ENCODE assay signal across 8 cellular contexts in the genomic region with DNA sequence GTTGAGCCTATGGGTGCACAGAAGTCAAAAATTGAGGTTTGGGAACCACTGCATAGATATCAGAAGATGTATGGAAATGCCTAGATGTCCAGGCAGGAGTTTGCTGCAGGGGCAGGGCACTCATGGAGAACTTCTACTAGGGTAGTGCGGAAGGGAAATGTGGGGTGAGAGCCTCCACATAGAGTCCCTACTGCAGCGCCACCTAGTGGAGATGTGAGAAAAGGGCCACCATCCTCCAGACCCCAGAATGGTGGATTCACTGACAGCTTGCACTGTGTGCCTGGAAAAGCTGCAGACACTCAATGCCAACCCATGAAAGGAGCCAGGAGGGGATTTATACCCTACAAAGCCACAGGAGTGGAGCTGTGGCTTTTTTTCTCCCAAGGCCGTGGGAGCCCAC.
DNase-seq lines count a peak whose midpoint lies in the region; ATAC-seq, FAIRE-seq and TF ChIP-seq lines count a peak whose summit lies in the region.
"Not testable (repeated sequence)": the region's sequence is repeated elsewhere in the genome, so short reads cannot be mapped to it uniquely, and the experiment has no call there.

No MANE protein-coding gene starts in this region.

- not testable (repeated sequence) for H3K27me3 Mint-ChIP-seq in GM23338 (ENCODE audit: insufficient read depth, low read depth, poor library complexity); activated CD8-positive, alpha-beta T cell treated with anti-CD3 and anti-CD28 coated beads for 36 hours

- TF ChIP-seq EP300 in H1 (IDR thresholded peaks at IDR 0.05; ENCODE audit: borderline replicate concordance in 1 of 2, low read depth in 2 of 2, low read length in 2 of 2) = not testable (repeated sequence)

- H3K14ac ChIP-seq in H1 (ENCODE audit: insufficient read length) = not testable (repeated sequence)

- DNase-seq in EL (peak; percentile 1), GM23338 (ENCODE audit: low spot score) (peak; percentile 56), SJCRH30 (peak; percentile 9 to 22), H1 (ENCODE audit: low read depth in 1 of 2, low spot score in 2 of 2) (peak in 1 of 2 experiments; percentile 79), mesendoderm (peak; percentile 26)
- not testable (repeated sequence) for DNase-seq in MM.1S
- DNase-seq in activated CD8-positive, alpha-beta T cell treated with anti-CD3 and anti-CD28 coated beads for 36 hours = peak; percentile 14

- not testable (repeated sequence) for H2AK5ac ChIP-seq in H1 (ENCODE audit: low read depth, low read length); mesendoderm (ENCODE audit: low read length)

- POLR2A ChIA-PET in activated CD8-positive, alpha-beta T cell treated with anti-CD3 and anti-CD28 coated beads for 36 hours (lab: Charles Lee); H1 (lab: Charles Lee; ENCODE audit: partially characterized antibody): not testable (repeated sequence)

- not testable (repeated sequence) for H4K20me1 ChIP-seq in GM23338 (replicated peaks; ENCODE audit: insufficient read depth); MM.1S (ENCODE audit: insufficient read depth, low read length); H1 (replicated peaks in 1 of 2; ENCODE audit: control insufficient read depth in 1 of 2, insufficient read depth in 2 of 2, low read length in 2 of 2)

- H3K4me3 Mint-ChIP-seq in GM23338; activated CD8-positive, alpha-beta T cell treated with anti-CD3 and anti-CD28 coated beads for 36 hours: not testable (repeated sequence)

- H3K36me3 Mint-ChIP-seq in GM23338 (ENCODE audit: low read depth) = peaks cover 43% of the 10 kb centered on the region
- not testable (repeated sequence) for H3K36me3 Mint-ChIP-seq in activated CD8-positive, alpha-beta T cell treated with anti-CD3 and anti-CD28 coated beads for 36 hours (ENCODE audit: low read depth)

- not testable (repeated sequence) for H3K4me1 ChIP-seq in GM23338 (ENCODE audit: insufficient read depth); MM.1S (ENCODE audit: low read length); SJCRH30; H1 (replicated peaks in 1 of 4; ENCODE audit: control insufficient read depth in 3 of 4, insufficient read depth in 4 of 4, low read length in 3 of 4); mesendoderm (ENCODE audit: control insufficient read depth, low read depth, low read length)

- not testable (repeated sequence) for H3F3A ChIP-seq in GM23338 (replicated peaks; ENCODE audit: low read depth); MM.1S (ENCODE audit: insufficient read depth, low read length)

- H3K27me3 ChIP-seq in GM23338 (ENCODE audit: insufficient read depth); MM.1S (replicated peaks; ENCODE audit: insufficient read depth, low read length); SJCRH30; H1 (replicated peaks in 1 of 4; ENCODE audit: control insufficient read depth in 3 of 4, extremely low read depth in 1 of 4, insufficient read depth in 3 of 4, low read length in 3 of 4); mesendoderm (ENCODE audit: insufficient read depth, low read length, poor library complexity): not testable (repeated sequence)

- not testable (repeated sequence) for H4K8ac ChIP-seq in H1 (ENCODE audit: extremely low read depth, insufficient read depth, low read length); mesendoderm (ENCODE audit: low read depth, low read length)

- not testable (repeated sequence) for H3K36me3 ChIP-seq in GM23338 (ENCODE audit: insufficient read depth); MM.1S (replicated peaks; ENCODE audit: insufficient read depth, low read length); SJCRH30; H1 (ENCODE audit: control insufficient read depth in 2 of 4, insufficient read depth in 4 of 4, low read length in 3 of 4); mesendoderm (ENCODE audit: control insufficient read depth, insufficient read depth, low read length)

- not testable (repeated sequence) for H3K4me1 Mint-ChIP-seq in GM23338; activated CD8-positive, alpha-beta T cell treated with anti-CD3 and anti-CD28 coated beads for 36 hours (ENCODE audit: low read depth)

- WGBS in H1 (ENCODE audit: extremely low coverage in 1 of 2, insufficient coverage in 1 of 2, insufficient read length in 1 of 2, insufficient replicate concordance in 2 of 2, low coverage in 1 of 2, low lambda C conversion rate in 2 of 2, missing lambda C conversion rate in 1 of 2), 2 experiments = 32% methylated on average over 3 of the region's 3 CpGs; no CpG with 5 or more reads in 1 of the 2 experiments
- no CpG with 5 or more reads among the region's 3 CpGs for WGBS in mesendoderm (ENCODE audit: extremely low coverage, insufficient coverage, low lambda C conversion rate)

- not testable (repeated sequence) for H3K4ac ChIP-seq in H1 (replicated peaks; ENCODE audit: insufficient read length, low read depth, low read length); mesendoderm (ENCODE audit: low read depth, low read length)

- CTCF ChIA-PET in activated CD8-positive, alpha-beta T cell treated with anti-CD3 and anti-CD28 coated beads for 36 hours (lab: Charles Lee) = not testable (repeated sequence)
- CTCF ChIA-PET in H1 (lab: Charles Lee; ENCODE audit: partially characterized antibody) = interaction anchor here (1.0 to 1.3 kb wide), 4 partner anchors 10 to 45 kb away, joined by 4 to 6 read pairs (median 5); no protein-coding TSS in a partner anchor

- not testable (repeated sequence) for H3K23me2 ChIP-seq in H1 (ENCODE audit: low read depth, low read length)

- H2AFZ ChIP-seq in GM23338; MM.1S (ENCODE audit: low read length); H1 (ENCODE audit: low read length): not testable (repeated sequence)

- not testable (repeated sequence) for H3K56ac ChIP-seq in H1 (replicated peaks; ENCODE audit: insufficient read length, low read depth, low read length); mesendoderm (ENCODE audit: low read length)

- H2BK12ac ChIP-seq in H1 (ENCODE audit: low read depth, low read length) = not testable (repeated sequence)

- ATAC-seq in GM23338; activated CD8-positive, alpha-beta T cell treated with anti-CD3 and anti-CD28 coated beads for 36 hours: not testable (repeated sequence)

- not testable (repeated sequence) for H3K27ac Mint-ChIP-seq in GM23338; activated CD8-positive, alpha-beta T cell treated with anti-CD3 and anti-CD28 coated beads for 36 hours

- H2BK5ac ChIP-seq in H1 (ENCODE audit: low read depth, low read length); mesendoderm (ENCODE audit: low read length): not testable (repeated sequence)

- not testable (repeated sequence) for H3K9me3 ChIP-seq in MM.1S (replicated peaks; ENCODE audit: insufficient read depth, low read length); SJCRH30 (replicated peaks); H1 (ENCODE audit: insufficient read depth in 2 of 2, low read depth in 1 of 2, low read length in 1 of 2)

- not testable (repeated sequence) for H2BK20ac ChIP-seq in H1 (ENCODE audit: low read length)

- not testable (repeated sequence) for H3K23ac ChIP-seq in H1 (ENCODE audit: insufficient read length); mesendoderm (ENCODE audit: low read length)

- not testable (repeated sequence) for H3K4me2 ChIP-seq in GM23338; MM.1S (ENCODE audit: low read depth, low read length); H1 (ENCODE audit: insufficient read depth in 1 of 2, low read depth in 2 of 2, low read length in 2 of 2); mesendoderm (ENCODE audit: low read length)

- H4K5ac ChIP-seq in H1 (ENCODE audit: insufficient read length, low read depth, low read length); mesendoderm (ENCODE audit: low read length): not testable (repeated sequence)

- not testable (repeated sequence) for H2BK120ac ChIP-seq in H1 (replicated peaks; ENCODE audit: low read depth, low read length); mesendoderm (ENCODE audit: low read depth, low read length)

- not testable (repeated sequence) for H3K79me1 ChIP-seq in H1 (ENCODE audit: low read depth, low read length); mesendoderm (ENCODE audit: low read length)

- not testable (repeated sequence) for H3K9me2 ChIP-seq in GM23338 (ENCODE audit: insufficient read depth); MM.1S (replicated peaks; ENCODE audit: insufficient read depth, low read length)

- not testable (repeated sequence) for H3K4me3 ChIP-seq in GM23338; MM.1S (ENCODE audit: low read length); SJCRH30; H1 (ENCODE audit: extremely low read depth in 1 of 4, insufficient read depth in 2 of 4, low read depth in 3 of 4, low read length in 4 of 4); mesendoderm (ENCODE audit: low read length)

- TF ChIP-seq CTCF in 22Rv1 (IDR thresholded peaks at IDR 0.05) (0 out of 2 replicates have a peak, but pooled peaks have one; percentile 6), GM23338 (conservative IDR thresholded peaks at IDR 0.05; ENCODE audit: low read depth in 2 of 2) (peak; percentile 54 to 76), MM.1S (IDR thresholded peaks at IDR 0.05; ENCODE audit: low read length) (peak; percentile 19; the same call in 1 of the 2 replicates), H1 (IDR thresholded peaks at IDR 0.05; ENCODE audit: control extremely low read depth in 1 of 3, insufficient read depth in 1 of 3, low read depth in 1 of 3, low read length in 3 of 3) (peak; percentile 36 to 59 (median 51))
- peak; percentile 27 for TF ChIP-seq CTCF in activated CD8-positive, alpha-beta T cell treated with anti-CD3 and anti-CD28 coated beads for 36 hours (IDR thresholded peaks at IDR 0.05)

- not testable (repeated sequence) for FAIRE-seq in H1 (lab: Jason Lieb, UNC)

- H3K27ac ChIP-seq in 22Rv1; GM23338 (ENCODE audit: low read depth); MM.1S (ENCODE audit: low read length); SJCRH30; H1 (ENCODE audit: low read depth, low read length); mesendoderm (ENCODE audit: low read depth, low read length): not testable (repeated sequence)

- H2BK15ac ChIP-seq in H1 (ENCODE audit: low read length); mesendoderm (replicated peaks; ENCODE audit: low read depth): not testable (repeated sequence)

- H3K9me3 Mint-ChIP-seq in GM23338 = peaks cover 53% of the 10 kb centered on the region
- H3K9me3 Mint-ChIP-seq in activated CD8-positive, alpha-beta T cell treated with anti-CD3 and anti-CD28 coated beads for 36 hours = peaks cover 30% of the 10 kb centered on the region

- peaks cover 11% of the 10 kb centered on the region; the same call in 1 of the 2 replicates for H3K79me2 ChIP-seq in GM23338 (replicated peaks; ENCODE audit: insufficient read depth)
- peaks cover 55% of the 10 kb centered on the region for H3K79me2 ChIP-seq in MM.1S (ENCODE audit: low read length)
- H3K79me2 ChIP-seq in H1 (ENCODE audit: control insufficient read depth in 1 of 2, insufficient read depth in 2 of 2, low read length in 2 of 2); mesendoderm (ENCODE audit: control insufficient read depth, insufficient read depth, low read length): not testable (repeated sequence)

- not testable (repeated sequence) for H3K18ac ChIP-seq in H1 (ENCODE audit: extremely low read depth, low read length); mesendoderm (ENCODE audit: low read length)

- H3K9ac ChIP-seq in MM.1S (ENCODE audit: low read length); H1 (replicated peaks in 1 of 4; ENCODE audit: extremely low read depth in 1 of 4, low read depth in 3 of 4, low read length in 3 of 4); mesendoderm (ENCODE audit: low read length): not testable (repeated sequence)

- TF ChIP-seq RAD21 in H1 (IDR thresholded peaks at IDR 0.05 in 1 of 2, conservative IDR thresholded peaks at IDR 0.05 in 1 of 2; ENCODE audit: low read depth in 2 of 2, low read length in 2 of 2) = peak; percentile 34 to 39

- not testable (repeated sequence) for TF ChIP-seq POLR2A in H1 (IDR thresholded peaks at IDR 0.05; ENCODE audit: control extremely low read depth in 1 of 2, low read depth in 2 of 2, low read length in 2 of 2)

- intact Hi-C loops in activated CD8-positive, alpha-beta T cell treated with anti-CD3 and anti-CD28 coated beads for 36 hours (cut with micrococcal nuclease) = not testable (repeated sequence)

- not testable (repeated sequence) for H4K91ac ChIP-seq in H1 (replicated peaks; ENCODE audit: insufficient read length, low read length)

Comparison
In these comparisons a context has a peak if more than half of its experiments do, and no peak if none do; other contexts are left out.
1. CTCF ChIP-seq: peak in every context shown above with its lines; median percentile 65 in GM23338; 51 in H1; 27 in activated CD8-positive, alpha-beta T cell treated with anti-CD3 and anti-CD28 coated beads for 36 hours; 19 in MM.1S; 6 in 22Rv1.